Comparison of ENCODE assay signal across 9 cellular contexts in genomic region chr12:94147991-94148840, GRCh38. TPM values are rescaled to one million over a fixed set of nuclear protein-coding genes. Genes with fewer than 3 reads are reported as not detected.
DNase-seq lines count a peak whose midpoint lies in the region; ATAC-seq and TF ChIP-seq lines count a peak whose summit lies in the region.
"Had no signal": no experiment of that assay in that cellular context is flagged by ENCODE, and none has a peak within 500 bp of the region (broad histone marks: within the 10 kb centered on the region; RNA-seq: fewer than 3 reads in every experiment).

Gene PLXNC1 (plus strand): TSS chr12:94148577. CDS start chr12:94148972, 395 bp downstream.

- in situ Hi-C loops in mammary epithelial cell (cut with MboI; ENCODE audit: low sequenced_read_pairs in 2 of 2), result no loop called here

- H3K27ac ChIP-seq in WERI-Rb-1 (no peak within 1 kb of the TSS), mammary epithelial cell (ENCODE audit: insufficient read depth, low read depth, low read length) (no peak within 1 kb of the TSS), spleen (peak within 1 kb of the TSS; percentile 42 to 96 (median 90))
- H3K27ac ChIP-seq: VCaP had no signal

- H3K27me3 ChIP-seq in WERI-Rb-1 (ENCODE audit: insufficient read depth, low read depth, severe bottlenecking), result peaks cover 35% of the 10 kb centered on the region
- peaks cover 40% of the 10 kb centered on the region for H3K27me3 ChIP-seq in mammary epithelial cell (ENCODE audit: insufficient read depth, low read length)
- peaks cover 0 to 32% (median 4%) of the 10 kb centered on the region in 7 donors for H3K27me3 ChIP-seq in spleen (replicated peaks in 1 of 7)

- intact Hi-C loops in mammary epithelial cell (cut with micrococcal nuclease) (no loop called here), spleen (cut with DNase I; ENCODE audit: low total_unique reads) (no loop called here)

- H3K4me2 ChIP-seq in mammary epithelial cell (ENCODE audit: insufficient read depth, low read depth, low read length), result peak within 1 kb of the TSS; percentile 74

- H2AFZ ChIP-seq in mammary epithelial cell (ENCODE audit: low read depth, low read length), result peak within 1 kb of the TSS; percentile 28

- H3K4me1 ChIP-seq in mammary epithelial cell (ENCODE audit: insufficient read depth, low read length) (peaks cover 11% of the 10 kb centered on the region), spleen (peaks cover 14 to 76% (median 44%) of the 10 kb centered on the region in 6 donors)

- no peaks in the 10 kb centered on the region for H3K36me3 ChIP-seq in WERI-Rb-1
- H3K36me3 ChIP-seq in mammary epithelial cell (ENCODE audit: insufficient read depth, low read length), result no peaks in the 10 kb centered on the region
- H3K36me3 ChIP-seq in spleen, result no peaks in the 10 kb centered on the region

- CTCF ChIA-PET in mammary epithelial cell (lab: Charles Lee; ENCODE audit: low non-redundant PET), result no interaction called here

- H3K4me3 ChIP-seq in WERI-Rb-1 (ENCODE audit: low read depth, low read length) (peak within 1 kb of the TSS; percentile 57), mammary epithelial cell (replicated peaks in 1 of 3; ENCODE audit: insufficient read depth in 1 of 3, low read depth in 2 of 3, low read length in 3 of 3) (peak within 1 kb of the TSS in 2 of 3 experiments; percentile 24 to 37), spleen (peak within 1 kb of the TSS; percentile 69 to 90 (median 80))

- TF ChIP-seq POLR2A in spleen (IDR thresholded peaks at IDR 0.05), result no peak

- peak; percentile 45 for ATAC-seq in GM21528 (IDR thresholded peaks at IDR 0.05; ENCODE audit: low FRiP score, unreplicated experiment)

- peak; percentile 65 for DNase-seq in Daoy (ENCODE audit: low read depth)
- DNase-seq in LHCN-M2 (ENCODE audit: low read depth), result peak; percentile 9
- DNase-seq in WERI-Rb-1, result peak; percentile 36
- DNase-seq in mammary epithelial cell, result peak; percentile 24
- peak; percentile 28 for DNase-seq in inferior parietal cortex (ENCODE audit: extremely low spot score)
- peak; percentile 96 for DNase-seq in spleen
- no peak for DNase-seq in HPDE6-E6E7 (ENCODE audit: extremely low spot score)

- WGBS in mammary epithelial cell (ENCODE audit: low coverage, missing lambda C conversion rate), result 7% methylated on average over 31 of the region's 89 CpGs
- 0 to 1% (median 1%) methylated on average over 48 to 82 of the region's 89 CpGs for WGBS in spleen, 5 donors

- TF ChIP-seq CTCF in WERI-Rb-1 (IDR thresholded peaks at IDR 0.05; ENCODE audit: low read depth, low read length) (no peak), mammary epithelial cell (conservative IDR thresholded peaks at IDR 0.05 in 1 of 2, IDR thresholded peaks at IDR 0.05 in 1 of 2; ENCODE audit: extremely low read depth in 1 of 2, insufficient read depth in 1 of 2, low read depth in 1 of 2, low read length in 2 of 2) (no peak), spleen (IDR thresholded peaks at IDR 0.05 in 8 of 11, conservative IDR thresholded peaks at IDR 0.05 in 3 of 11) (peak in 1 of 11 experiments; percentile 15)

- no peaks in the 10 kb centered on the region for H3K9me3 ChIP-seq in WERI-Rb-1 (ENCODE audit: severe bottlenecking)
- no peaks in the 10 kb centered on the region for H3K9me3 ChIP-seq in mammary epithelial cell (replicated peaks; ENCODE audit: insufficient read depth, low read length)
- H3K9me3 ChIP-seq in spleen, result no peaks in the 10 kb centered on the region

- H3K79me2 ChIP-seq in mammary epithelial cell (ENCODE audit: insufficient read depth, low read length), result no peaks in the 10 kb centered on the region

- no peak within 1 kb of the TSS for H3K9ac ChIP-seq in mammary epithelial cell (ENCODE audit: insufficient read depth, low read length)

- dilution Hi-C loops in mammary epithelial cell (cut with HindIII; ENCODE audit: low sequenced_read_pairs), result no loop called here

- no TSS peak for BruUV-seq in mammary epithelial cell (replicated peaks; lab: Mats Ljungman, UMichigan)

- H4K20me1 ChIP-seq in mammary epithelial cell (ENCODE audit: insufficient read depth, low read length), result peaks cover 4% of the 10 kb centered on the region

RNA-seq across cellular contexts. Expression of gene PLXNC1, which starts in this region (rescaled TPM):
- total RNA-seq in Daoy (2014; rRNA removed; shearing (Covaris generic)), result 2.1 and 4.0 TPM in 2 replicates
- 0.34 and 0.58 TPM in 2 replicates for total RNA-seq in LHCN-M2 (2014; rRNA removed)
- polyA plus RNA-seq in LHCN-M2 (2012), result 0.27 TPM
- total RNA-seq in mammary epithelial cell, result 1 to 10 TPM in 1 of 2 donors, under 1 TPM in 1; 0.61 to 3.2 TPM
- 0.48 TPM for polyA plus RNA-seq in mammary epithelial cell
- 1.1 TPM for polyA minus RNA-seq in mammary epithelial cell
- total RNA-seq in spleen, result 100 to 1,000 TPM in 3 of 7 donors, 10 to 100 TPM in 4; 47.3 to 138 (median 82.8) TPM
- polyA plus RNA-seq in spleen, result 10 to 100 TPM in 1 of 3 donors, 1 to 10 TPM in 2; 6.8 to 11.7 (median 8.5) TPM

Comparison
In these comparisons a context has a peak if more than half of its experiments do, and no peak if none do; other contexts are left out.
1. Peak in DNase-seq in LHCN-M2; RNA of the gene not detected or under 1 TPM.
2. H3K27ac ChIP-seq: peak in spleen (8 of 8); none in WERI-Rb-1 (single experiment) and mammary epithelial cell (single experiment).
3. H3K4me3 ChIP-seq: peak in every context shown above with its lines; median percentile 80 in spleen; 57 in WERI-Rb-1; 30 in mammary epithelial cell.